8 cellular contexts compared by ENCODE assay signal in the genomic region with DNA sequence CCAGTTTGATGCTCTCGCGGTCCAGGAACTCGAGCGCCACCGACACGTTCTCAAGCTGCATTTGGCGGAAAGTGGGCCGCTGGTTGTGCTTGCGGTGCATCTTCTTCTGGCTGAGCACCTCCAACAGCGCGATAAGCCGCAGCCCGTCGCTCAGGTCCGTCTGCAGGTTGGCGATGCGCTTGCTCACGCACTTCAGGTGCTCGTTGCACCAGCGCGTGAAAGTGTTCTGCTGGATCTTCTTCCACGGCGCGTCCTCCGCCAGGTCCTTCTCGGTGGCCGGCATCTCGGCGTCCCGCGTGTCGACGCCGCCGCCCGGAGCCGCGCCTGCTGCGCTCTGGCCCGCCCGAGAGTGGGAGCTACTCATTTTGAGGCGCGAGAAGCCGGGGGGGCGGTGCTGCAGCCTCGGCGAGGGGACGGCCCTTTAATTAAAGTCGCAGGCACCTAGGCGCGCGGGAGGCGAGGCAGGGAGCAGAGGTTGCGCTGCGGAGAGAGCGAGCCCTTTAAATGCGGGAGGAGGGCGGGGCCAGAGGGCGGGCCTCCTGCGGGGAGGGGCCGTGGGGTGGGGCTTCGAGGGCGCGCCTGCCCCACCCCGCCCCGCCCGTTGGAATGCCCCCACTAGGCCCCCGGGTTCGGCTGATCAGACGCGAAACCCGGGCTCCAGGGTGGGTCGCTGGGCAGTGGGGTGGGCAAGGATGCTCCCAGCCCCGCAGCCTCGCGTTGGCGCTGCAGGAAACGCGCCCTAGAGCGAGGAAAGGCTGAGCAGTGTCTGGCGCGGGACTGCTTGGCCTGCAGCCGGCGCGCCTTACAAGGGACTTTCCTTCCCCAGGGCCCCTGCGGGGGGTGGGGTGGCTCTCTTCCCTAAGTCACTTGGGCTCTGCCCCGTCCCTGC. TPM values are rescaled to one million over a fixed set of nuclear protein-coding genes. Genes with fewer than 3 reads are reported as not detected.
DNase-seq lines count a peak whose midpoint lies in the region; ATAC-seq and TF ChIP-seq lines count a peak whose summit lies in the region.

No MANE protein-coding gene starts in this region.

- peak overlapping the region; percentile 81 for H3K4me3 Mint-ChIP-seq in progenitor cell of endocrine pancreas (ENCODE audit: low read depth)

- no peaks in the 10 kb centered on the region for H3K9me2 ChIP-seq in SU-DHL-6 (replicated peaks; ENCODE audit: insufficient read depth, low read length)

- H3K9ac ChIP-seq in SU-DHL-6 (ENCODE audit: low read length) (peak overlapping the region; percentile 79), adipocyte (ENCODE audit: low read length) (peak overlapping the region; percentile 99)

- H2AFZ ChIP-seq in SU-DHL-6 (ENCODE audit: low read depth, low read length, severe bottlenecking), result peak overlapping the region; percentile 13

- H3K4me1 ChIP-seq in adipocyte (ENCODE audit: control insufficient read depth, insufficient read depth, low read length) (peaks cover 16% of the 10 kb centered on the region), upper lobe of right lung (peaks cover 26% of the 10 kb centered on the region)

- 0 out of 2 replicates have a peak, but pooled peaks cover 7% of the 10 kb centered on the region for H3K79me2 ChIP-seq in SU-DHL-6 (ENCODE audit: insufficient read depth, low read length)

- no peaks in the 10 kb centered on the region for H3K9me3 ChIP-seq in SU-DHL-6 (ENCODE audit: insufficient read depth, low read length)
- H3K9me3 ChIP-seq in adipocyte (ENCODE audit: control insufficient read depth, low read length), result no peaks in the 10 kb centered on the region
- H3K9me3 ChIP-seq in upper lobe of right lung, result no peaks in the 10 kb centered on the region

- H3K27ac ChIP-seq in SU-DHL-6 (ENCODE audit: low read depth, low read length) (peak overlapping the region; percentile 67), upper lobe of right lung (peak overlapping the region; percentile 90)

- H3K36me3 ChIP-seq in SU-DHL-6 (ENCODE audit: low read length) (no peaks in the 10 kb centered on the region), adipocyte (ENCODE audit: control insufficient read depth, insufficient read depth, low read length, severe bottlenecking) (peaks cover 15% of the 10 kb centered on the region), upper lobe of right lung (peaks cover 18% of the 10 kb centered on the region)

- H3K27ac Mint-ChIP-seq in progenitor cell of endocrine pancreas, result peak overlapping the region; percentile 93

- no peaks in the 10 kb centered on the region for H3F3A ChIP-seq in SU-DHL-6 (ENCODE audit: insufficient read depth)

- H4K20me1 ChIP-seq in SU-DHL-6 (ENCODE audit: low read depth, low read length), result no peaks in the 10 kb centered on the region

- no peaks in the 10 kb centered on the region for H3K36me3 Mint-ChIP-seq in progenitor cell of endocrine pancreas (ENCODE audit: insufficient read depth)

- H3K27me3 Mint-ChIP-seq in progenitor cell of endocrine pancreas, result no peaks in the 10 kb centered on the region

- ATAC-seq in HG02623 (IDR thresholded peaks at IDR 0.05; ENCODE audit: unreplicated experiment) (peak; percentile 54), left cardiac atrium (peak; percentile 51 to 63), upper lobe of right lung (peak; percentile 81)

- H3K4me2 ChIP-seq in SU-DHL-6 (ENCODE audit: low read depth, low read length, poor library complexity, severe bottlenecking), result peak overlapping the region; percentile 91

- H3K4me3 ChIP-seq in SU-DHL-6 (ENCODE audit: insufficient read depth, low read length, poor library complexity, severe bottlenecking), result peak overlapping the region; percentile 59
- peak overlapping the region; percentile 91 for H3K4me3 ChIP-seq in adipocyte (ENCODE audit: low read length)
- peak overlapping the region; percentile 71 for H3K4me3 ChIP-seq in upper lobe of right lung

- no peak for TF ChIP-seq CTCF in SU-DHL-6 (IDR thresholded peaks at IDR 0.05; ENCODE audit: insufficient read depth, low read length, poor library complexity, severe bottlenecking)
- TF ChIP-seq CTCF in progenitor cell of endocrine pancreas (IDR thresholded peaks at IDR 0.05; ENCODE audit: unreplicated experiment), result no peak
- no peak for TF ChIP-seq CTCF in upper lobe of right lung (IDR thresholded peaks at IDR 0.05)

- intact Hi-C loops in left cardiac atrium (cut with DNase I) (no loop called here), upper lobe of right lung (cut with DNase I) (no loop called here)

- DNase-seq in GM04504 (ENCODE audit: low read depth), result peak; percentile 86
- DNase-seq in NCI-H1105 treated with DMSO at 0.1 percent for 48 hours (lab: John Stamatoyannopoulos, UW), result peak; percentile 96
- peak; percentile 95 for DNase-seq in adipocyte (ENCODE audit: low read depth)
- DNase-seq in left cardiac atrium, result peak; percentile 96
- DNase-seq in progenitor cell of endocrine pancreas (ENCODE audit: low spot score, unreplicated experiment), result peak; percentile 72
- DNase-seq in upper lobe of right lung, result peak; percentile 97

- H3K27me3 ChIP-seq in SU-DHL-6 (ENCODE audit: low read length) (no peaks in the 10 kb centered on the region), adipocyte (replicated peaks; ENCODE audit: control insufficient read depth, insufficient read depth, low read length) (no peaks in the 10 kb centered on the region), upper lobe of right lung (no peaks in the 10 kb centered on the region)

- H3K4me1 Mint-ChIP-seq in progenitor cell of endocrine pancreas (ENCODE audit: low read depth), result peaks cover 2% of the 10 kb centered on the region

- no peaks in the 10 kb centered on the region for H3K9me3 Mint-ChIP-seq in progenitor cell of endocrine pancreas (ENCODE audit: low read depth)

RNA-seq across cellular contexts. Expression of gene FLNA, which starts 3.3 kb away (rescaled TPM):
- 100 to 1,000 TPM; 406 to 476 TPM for total RNA-seq in left cardiac atrium
- 765 and 777 TPM in 2 replicates for total RNA-seq in progenitor cell of endocrine pancreas
- 1,252 TPM for total RNA-seq in upper lobe of right lung

RNA-seq across cellular contexts. Expression of gene EMD, which starts 8.0 kb away (rescaled TPM):
- total RNA-seq in left cardiac atrium (10 to 100 TPM; 54.5 to 70.9 TPM), progenitor cell of endocrine pancreas (42.5 and 45.9 TPM in 2 replicates), upper lobe of right lung (58.4 TPM)

RNA-seq across cellular contexts. Expression of gene RPL10, which starts 27.1 kb away (rescaled TPM):
- total RNA-seq in left cardiac atrium (1,000 to 10,000 TPM; 2,090 to 2,230 TPM), progenitor cell of endocrine pancreas (2,364 and 2,443 TPM in 2 replicates), upper lobe of right lung (2,677 TPM)

RNA-seq across cellular contexts. Expression of gene DNASE1L1, which starts 37.9 kb away (rescaled TPM):
- total RNA-seq in left cardiac atrium (10 to 100 TPM; 41.9 to 42.8 TPM), progenitor cell of endocrine pancreas (12.7 and 14.3 TPM in 2 replicates), upper lobe of right lung (37.1 TPM)

RNA-seq across cellular contexts. Expression of gene TAFAZZIN, which starts 40.2 kb away (rescaled TPM):
- total RNA-seq in left cardiac atrium, result 10 to 100 TPM; 36.6 to 41.2 TPM
- 34.5 and 38.4 TPM in 2 replicates for total RNA-seq in progenitor cell of endocrine pancreas
- 43.9 TPM for total RNA-seq in upper lobe of right lung

Comparison
In these comparisons a context has a peak if more than half of its experiments do, and no peak if none do; other contexts are left out.
1. Peak in every context shown above with its lines: DNase-seq, ATAC-seq, H3K4me3 ChIP-seq and H3K27ac ChIP-seq.